Comparison of ENCODE assay signal across 9 cellular contexts in genomic region chr13:26529441-26529840, GRCh38. TPM values are rescaled to one million over a fixed set of nuclear protein-coding genes. Genes with fewer than 3 reads are reported as not detected.
DNase-seq lines count a peak whose midpoint lies in the region; ATAC-seq and TF ChIP-seq lines count a peak whose summit lies in the region.
"Had no signal": no experiment of that assay in that cellular context is flagged by ENCODE, and none has a peak within 500 bp of the region (broad histone marks: within the 10 kb centered on the region; RNA-seq: fewer than 3 reads in every experiment).

No MANE protein-coding gene starts in this region.

- DNase-seq in heart left ventricle (peak in 3 of 5 donors; percentile 10 to 45 (median 32)), right atrium auricular region (ENCODE audit: low spot score) (no peak), T1000 (lab: John Stamatoyannopoulos, UW) (peak; percentile 1), glomerular visceral epithelial cell (ENCODE audit: extremely low spot score) (peak; percentile 48), thyroid gland (peak; percentile 31 to 67)

- H3K4me3 ChIP-seq in heart left ventricle (no peak overlapping the region), right atrium auricular region (no peak overlapping the region), thyroid gland (replicated peaks in 1 of 3) (no peak overlapping the region)
- H3K4me3 ChIP-seq: pancreas had no signal

- ATAC-seq in heart left ventricle (no peak), HG03520 (IDR thresholded peaks at IDR 0.05; ENCODE audit: unreplicated experiment) (no peak), HG03097 (IDR thresholded peaks at IDR 0.05; ENCODE audit: low FRiP score, unreplicated experiment) (no peak), GM21360 (IDR thresholded peaks at IDR 0.05; ENCODE audit: unreplicated experiment) (no peak)

- H3K27me3 ChIP-seq in heart left ventricle (peaks cover 0 to 4% (median 0%) of the 10 kb centered on the region in 9 donors), right atrium auricular region (no peaks in the 10 kb centered on the region), thyroid gland (no peaks in the 10 kb centered on the region)

- H3K9me3 ChIP-seq in heart left ventricle (no peaks in the 10 kb centered on the region), right atrium auricular region (no peaks in the 10 kb centered on the region), thyroid gland (no peaks in the 10 kb centered on the region)
- H3K9me3 ChIP-seq: pancreas had no signal

- intact Hi-C loops in heart left ventricle (cut with DNase I) (no loop called here), thyroid gland (cut with DNase I) (no loop called here)

- TF ChIP-seq CTCF in heart left ventricle (IDR thresholded peaks at IDR 0.05) = no peak
- no peak for TF ChIP-seq CTCF in right atrium auricular region (IDR thresholded peaks at IDR 0.05)
- no peak for TF ChIP-seq CTCF in thyroid gland (IDR thresholded peaks at IDR 0.05)

- TF ChIP-seq POLR2A in heart left ventricle (IDR thresholded peaks at IDR 0.05) = no peak
- no peak for TF ChIP-seq POLR2A in thyroid gland (IDR thresholded peaks at IDR 0.05)

- no peaks in the 10 kb centered on the region for H3K36me3 ChIP-seq in heart left ventricle
- H3K36me3 ChIP-seq in right atrium auricular region = no peaks in the 10 kb centered on the region
- no peaks in the 10 kb centered on the region for H3K36me3 ChIP-seq in thyroid gland
- H3K36me3 ChIP-seq: pancreas had no signal

- H3K4me1 ChIP-seq in heart left ventricle = no peaks in the 10 kb centered on the region
- no peaks in the 10 kb centered on the region for H3K4me1 ChIP-seq in right atrium auricular region
- no peaks in the 10 kb centered on the region for H3K4me1 ChIP-seq in thyroid gland
- H3K4me1 ChIP-seq: pancreas had no signal

- H3K27ac ChIP-seq in heart left ventricle (no peak overlapping the region), right atrium auricular region (no peak overlapping the region), thyroid gland (no peak overlapping the region)
- H3K27ac ChIP-seq: pancreas had no signal

- WGBS in heart left ventricle, 4 donors = 22 to 33% (median 30%) methylated on average over 6 of the region's 6 CpGs
- WGBS in thyroid gland, 2 donors = 20 to 25% methylated on average over 6 of the region's 6 CpGs

RNA-seq across cellular contexts. Expression of gene WASF3, which starts 28.0 kb away (rescaled TPM):
- total RNA-seq in heart left ventricle (10 to 100 TPM in 5 of 9 donors, 1 to 10 TPM in 4; 7.0 to 14.9 (median 10.5) TPM), right atrium auricular region (10 to 100 TPM; 11.8 to 14.4 TPM), thyroid gland (10 to 100 TPM; 41.0 to 56.1 (median 48.6) TPM)
- polyA plus RNA-seq in heart left ventricle = 1 to 10 TPM; 3.4 to 3.5 TPM
